Comparison of ENCODE assay signal across 8 cellular contexts in the genomic region with DNA sequence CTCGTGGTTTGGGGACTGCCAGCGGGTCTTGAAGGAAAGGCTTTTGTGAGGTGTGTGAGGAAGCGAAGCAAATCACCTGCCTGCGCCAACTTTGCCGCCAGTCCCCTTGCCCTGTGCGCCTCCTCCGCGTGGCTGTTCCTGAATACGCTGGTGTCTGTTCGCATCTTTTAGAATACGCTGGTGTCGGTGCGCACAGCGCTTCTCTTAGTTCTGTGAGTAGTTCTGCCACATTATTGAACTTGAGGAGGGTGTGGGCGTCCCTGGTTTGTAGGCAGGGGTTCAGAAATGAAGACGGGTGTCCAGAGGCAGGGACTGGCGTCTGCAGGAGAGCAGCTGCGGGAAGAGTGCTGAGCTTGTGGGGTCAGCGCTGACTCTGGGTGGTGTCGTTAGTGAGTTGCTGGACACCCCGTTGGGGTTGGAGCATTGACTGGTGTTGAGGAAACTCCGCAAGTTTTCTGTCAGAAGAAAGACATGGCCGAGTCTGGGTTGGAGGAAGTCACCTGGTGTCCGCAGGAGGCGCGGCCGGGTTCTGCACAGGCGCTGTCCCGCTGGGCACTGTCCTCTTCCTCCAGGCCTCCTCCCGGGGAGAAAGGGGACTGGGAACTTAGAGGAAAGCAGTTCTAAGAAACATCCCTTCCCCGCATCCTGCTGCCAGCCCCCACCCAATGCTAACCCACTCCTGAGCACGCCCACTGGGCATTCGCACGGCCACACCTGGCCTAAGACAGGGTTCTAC. TPM values are rescaled to one million over a fixed set of nuclear protein-coding genes. Genes with fewer than 3 reads are reported as not detected.
DNase-seq lines count a peak whose midpoint lies in the region; ATAC-seq, FAIRE-seq and TF ChIP-seq lines count a peak whose summit lies in the region.

No MANE protein-coding gene starts in this region.

- FAIRE-seq in GM12892 (lab: Jason Lieb, UNC) = no peak

- CTCF ChIA-PET in activated CD4-positive, alpha-beta memory T cell treated with anti-CD3 and anti-CD28 coated beads for 36 hours (lab: Charles Lee) = interaction anchor here (1.7 to 1.8 kb wide), 2 partner anchors 119 to 478 kb away, joined by 4 to 9 read pairs; no protein-coding TSS in a partner anchor

- H3K36me3 ChIP-seq in CD4-positive, CD25-positive, alpha-beta regulatory T cell (ENCODE audit: control insufficient read depth, insufficient read depth, low read length) = peaks cover 27% of the 10 kb centered on the region
- H3K36me3 ChIP-seq in vagina = no peaks in the 10 kb centered on the region

- peak overlapping the region; percentile 63 to 97 (median 97) for H3K27ac Mint-ChIP-seq in CD4-positive, CD25-positive, alpha-beta regulatory T cell
- peak overlapping the region; percentile 98 for H3K27ac Mint-ChIP-seq in activated CD4-positive, alpha-beta memory T cell treated with anti-CD3 and anti-CD28 coated beads for 36 hours
- peak overlapping the region; percentile 99 for H3K27ac Mint-ChIP-seq in nephron progenitor cell

- H3K27me3 ChIP-seq in CD4-positive, CD25-positive, alpha-beta regulatory T cell (ENCODE audit: control insufficient read depth, insufficient read depth, low read length) = no peaks in the 10 kb centered on the region
- no peaks in the 10 kb centered on the region for H3K27me3 ChIP-seq in vagina

- peak overlapping the region; percentile 97 to 100 (median 98) for H3K4me3 Mint-ChIP-seq in CD4-positive, CD25-positive, alpha-beta regulatory T cell
- peak overlapping the region; percentile 96 for H3K4me3 Mint-ChIP-seq in activated CD4-positive, alpha-beta memory T cell treated with anti-CD3 and anti-CD28 coated beads for 36 hours
- peak overlapping the region; percentile 99 for H3K4me3 Mint-ChIP-seq in nephron progenitor cell

- TF ChIP-seq RAD21 in Ishikawa (IDR thresholded peaks at IDR 0.05; ENCODE audit: low read depth) = no peak

- ATAC-seq in CD4-positive, CD25-positive, alpha-beta regulatory T cell (ENCODE audit: low read depth in 2 of 2) = no peak
- ATAC-seq in GM19452 (IDR thresholded peaks at IDR 0.05; ENCODE audit: unreplicated experiment) = peak; percentile 20

- H3K27me3 Mint-ChIP-seq in CD4-positive, CD25-positive, alpha-beta regulatory T cell = peaks cover 5% of the 10 kb centered on the region
- H3K27me3 Mint-ChIP-seq in activated CD4-positive, alpha-beta memory T cell treated with anti-CD3 and anti-CD28 coated beads for 36 hours = no peaks in the 10 kb centered on the region
- peaks cover 21% of the 10 kb centered on the region for H3K27me3 Mint-ChIP-seq in nephron progenitor cell (ENCODE audit: low read depth, poor library complexity)

- peaks cover 0 to 72% (median 10%) of the 10 kb centered on the region in 7 donors for H3K9me3 Mint-ChIP-seq in CD4-positive, CD25-positive, alpha-beta regulatory T cell
- H3K9me3 Mint-ChIP-seq in activated CD4-positive, alpha-beta memory T cell treated with anti-CD3 and anti-CD28 coated beads for 36 hours = peaks cover 26% of the 10 kb centered on the region
- peaks cover 66% of the 10 kb centered on the region for H3K9me3 Mint-ChIP-seq in nephron progenitor cell

- POLR2A ChIA-PET in activated CD4-positive, alpha-beta memory T cell treated with anti-CD3 and anti-CD28 coated beads for 36 hours (lab: Charles Lee) = interaction anchor here (1.0 to 1.9 kb wide), 5 partner anchors 10 to 368 kb away, joined by 3 to 18 read pairs (median 8); a partner anchor contains a TSS

- H3K4me1 ChIP-seq in CD4-positive, CD25-positive, alpha-beta regulatory T cell (ENCODE audit: control insufficient read depth, insufficient read depth, low read length, poor library complexity, severe bottlenecking) = peaks cover 20% of the 10 kb centered on the region
- peaks cover 15% of the 10 kb centered on the region for H3K4me1 ChIP-seq in vagina

- no peak for TF ChIP-seq POLR2A in vagina (IDR thresholded peaks at IDR 0.05)
- no peak for TF ChIP-seq POLR2A in GM12892 (IDR thresholded peaks at IDR 0.05; ENCODE audit: low read depth, low read length)

- H3K4me3 ChIP-seq in CD4-positive, CD25-positive, alpha-beta regulatory T cell (ENCODE audit: low read depth, low read length) = peak overlapping the region; percentile 87
- H3K4me3 ChIP-seq in vagina = peak overlapping the region; percentile 63 to 70

- peaks cover 27 to 62% of the 10 kb centered on the region in 2 experiments for H3K9me3 ChIP-seq in CD4-positive, CD25-positive, alpha-beta regulatory T cell (ENCODE audit: control insufficient read depth in 2 of 2, low read length in 2 of 2)
- H3K9me3 ChIP-seq in vagina = no peaks in the 10 kb centered on the region

- peaks cover 49% of the 10 kb centered on the region for H3K36me3 Mint-ChIP-seq in CD4-positive, CD25-positive, alpha-beta regulatory T cell
- H3K36me3 Mint-ChIP-seq in activated CD4-positive, alpha-beta memory T cell treated with anti-CD3 and anti-CD28 coated beads for 36 hours = peaks cover 43% of the 10 kb centered on the region
- peaks cover 38% of the 10 kb centered on the region for H3K36me3 Mint-ChIP-seq in nephron progenitor cell (ENCODE audit: low read depth)

- TF ChIP-seq CTCF in nephron progenitor cell (IDR thresholded peaks at IDR 0.05) (no peak), vagina (IDR thresholded peaks at IDR 0.05) (no peak)

- H3K27ac ChIP-seq in CD4-positive, CD25-positive, alpha-beta regulatory T cell (ENCODE audit: insufficient read depth, low read length, poor library complexity, severe bottlenecking) = peak overlapping the region; percentile 88
- H3K27ac ChIP-seq in vagina = peak overlapping the region; percentile 83

- peaks cover 11 to 47% (median 24%) of the 10 kb centered on the region in 4 donors for H3K4me1 Mint-ChIP-seq in CD4-positive, CD25-positive, alpha-beta regulatory T cell
- H3K4me1 Mint-ChIP-seq in activated CD4-positive, alpha-beta memory T cell treated with anti-CD3 and anti-CD28 coated beads for 36 hours (ENCODE audit: low read depth) = peaks cover 28% of the 10 kb centered on the region
- H3K4me1 Mint-ChIP-seq in nephron progenitor cell = peaks cover 15% of the 10 kb centered on the region

- DNase-seq in CD4-positive, CD25-positive, alpha-beta regulatory T cell = peak in 1 of 3 donors; percentile 14
- DNase-seq in activated CD4-positive, alpha-beta memory T cell treated with anti-CD3 and anti-CD28 coated beads for 36 hours = peak; percentile 59
- DNase-seq in fibroblast of peridontal ligament (ENCODE audit: extremely low read depth) (peak; percentile 6), nephron progenitor cell (peak; percentile 29), vagina (ENCODE audit: extremely low spot score in 2 of 2) (peak in 1 of 2 donors; percentile 91), GM12892 (ENCODE audit: insufficient read length) (no peak)

- TF ChIP-seq EP300 in Ishikawa (IDR thresholded peaks at IDR 0.05; ENCODE audit: borderline replicate concordance) = no peak

- intact Hi-C loops in activated CD4-positive, alpha-beta memory T cell treated with anti-CD3 and anti-CD28 coated beads for 36 hours (cut with micrococcal nuclease) = no loop called here
- intact Hi-C loops in vagina (cut with DNase I) = no loop called here

TF ChIP-seq in Ishikawa, 13 proteins besides CTCF, POLR2A, EP300 and RAD21:
- TF ChIP-seq, protein P1, sequence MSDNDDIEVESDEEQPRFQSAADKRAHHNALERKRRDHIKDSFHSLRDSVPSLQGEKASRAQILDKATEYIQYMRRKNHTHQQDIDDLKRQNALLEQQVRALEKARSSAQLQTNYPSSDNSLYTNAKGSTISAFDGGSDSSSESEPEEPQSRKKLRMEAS (IDR thresholded peaks at IDR 0.05) = peak; percentile 57
- TF ChIP-seq TAF1 (IDR thresholded peaks at IDR 0.05; ENCODE audit: low read depth) = no peak
- TF ChIP-seq, protein P2, sequence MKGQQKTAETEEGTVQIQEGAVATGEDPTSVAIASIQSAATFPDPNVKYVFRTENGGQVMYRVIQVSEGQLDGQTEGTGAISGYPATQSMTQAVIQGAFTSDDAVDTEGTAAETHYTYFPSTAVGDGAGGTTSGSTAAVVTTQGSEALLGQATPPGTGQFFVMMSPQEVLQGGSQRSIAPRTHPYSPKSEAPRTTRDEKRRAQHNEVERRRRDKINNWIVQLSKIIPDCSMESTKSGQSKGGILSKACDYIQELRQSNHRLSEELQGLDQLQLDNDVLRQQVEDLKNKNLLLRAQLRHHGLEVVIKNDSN (IDR thresholded peaks at IDR 0.05) = peak; percentile 65
TF ChIP-seq in Ishikawa: peak in this region for 2.

RNA-seq across cellular contexts. Expression of a gene that starts 1.0 kb away (rescaled TPM):
- total RNA-seq in CD4-positive, CD25-positive, alpha-beta regulatory T cell = 5.5 TPM
- 1 to 10 TPM; 2.3 to 5.0 (median 4.5) TPM for polyA plus RNA-seq in CD4-positive, CD25-positive, alpha-beta regulatory T cell
- total RNA-seq in activated CD4-positive, alpha-beta memory T cell treated with anti-CD3 and anti-CD28 coated beads for 36 hours = 1 to 10 TPM; 7.7 TPM
- 5.9 TPM for total RNA-seq in vagina
- polyA plus RNA-seq in GM12892 (2012; ENCODE audit: missing spikeins) = 4.5 TPM
